27 cellular contexts compared by ENCODE assay signal in the genomic region with DNA sequence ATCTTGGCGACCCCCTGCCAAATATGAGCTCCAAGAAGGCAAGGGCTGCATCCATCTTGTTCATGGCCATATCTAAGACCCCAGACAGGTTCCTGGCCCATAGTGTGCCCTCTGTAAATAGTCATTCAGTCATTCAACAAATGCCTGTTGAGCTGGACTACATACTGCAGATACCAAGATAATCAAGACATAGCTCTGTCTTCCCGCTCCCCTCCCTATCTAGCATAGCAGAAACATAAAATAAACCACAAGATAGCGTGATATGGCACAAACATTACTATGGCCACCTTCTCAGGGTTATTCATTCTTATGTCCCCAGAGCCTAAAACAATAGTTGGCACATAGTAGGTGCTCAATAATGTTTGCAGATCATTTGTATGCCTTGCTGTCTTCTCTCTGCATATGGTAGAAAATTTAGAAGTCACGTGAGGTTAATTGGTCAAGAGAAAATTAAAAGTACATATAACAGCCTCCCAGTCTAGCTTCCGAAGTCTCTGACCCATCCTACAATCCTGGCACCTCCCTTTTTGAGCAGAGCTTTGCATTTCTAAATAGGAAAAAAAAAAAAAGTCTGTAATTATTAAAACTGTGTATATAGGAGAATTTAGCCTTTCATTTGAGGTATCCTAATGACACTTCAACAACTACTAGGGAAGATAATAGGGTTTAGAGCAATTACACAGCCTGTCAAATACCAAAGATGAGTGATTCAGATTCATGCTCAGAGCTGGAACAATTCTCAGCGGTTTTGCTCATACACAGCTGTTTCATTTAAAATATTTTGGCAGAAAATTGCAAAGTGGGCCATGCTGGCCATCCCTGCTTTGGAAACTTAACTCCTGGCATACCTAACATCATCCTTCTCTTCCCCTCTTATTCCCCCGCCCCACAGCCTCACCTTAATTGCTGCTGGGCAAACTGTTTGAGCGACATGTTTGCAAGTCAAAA.
"Had no signal": no experiment of that assay in that cellular context is flagged by ENCODE, and none has a peak within 500 bp of the region (broad histone marks: within the 10 kb centered on the region; RNA-seq: fewer than 3 reads in every experiment).

No MANE protein-coding gene starts in this region.

- DNase-seq: activated B cell treated with CpG ODN at 0.5 μM for 24 hours; activated CD4-positive, alpha-beta T cell treated with anti-CD3 and anti-CD28 coated beads, Interleukin-2, amount 50 U/mL, for 1 hour; activated CD8-positive, alpha-beta memory T cell treated with anti-CD3 and anti-CD28 coated beads, Interleukin-2, amount 10 ng/mL, durations not matched to agents 7 days and 5 days; activated CD8-positive, alpha-beta T cell treated with anti-CD3 and anti-CD28 coated beads, Interleukin-2, amount 10 ng/mL, durations not matched to agents 7 days and 5 days; activated effector memory CD4-positive, alpha-beta T cell treated with Interleukin-2 at 50 U/mL for 16 hours; activated naive CD4-positive, alpha-beta T cell treated with Interleukin-2 at 50 U/mL for 16 hours; adrenal gland; aorta; cerebellar nuclear complex; effector memory CD8-positive, alpha-beta T cell; foreskin melanocyte; islet precursor cell; left ventricle myocardium inferior; mesendoderm; spleen; stimulated activated naive CD4-positive, alpha-beta T cell; SW 1271; T-helper 9 cell; testis; uterus had no signal

- H3K4me1 ChIP-seq: testis, uterus had no signal

- H3K36me3 ChIP-seq: adrenal gland, cardiac muscle cell, left ventricle myocardium inferior, spleen, uterus had no signal

- FAIRE-seq: endothelial cell of umbilical vein had no signal

- H3K27me3 ChIP-seq: adrenal gland, cardiac muscle cell, spleen, testis, uterus had no signal

- H3K27ac ChIP-seq: adrenal gland, cardiac muscle cell, coronary artery, left ventricle myocardium inferior, testis, uterus had no signal

- ATAC-seq: activated CD8-positive, alpha-beta memory T cell treated with anti-CD3 and anti-CD28 coated beads, Interleukin-2, amount 10 ng/mL, durations not matched to agents 7 days and 5 days; activated CD8-positive, alpha-beta T cell treated with anti-CD3 and anti-CD28 coated beads, Interleukin-2, amount 10 ng/mL, durations not matched to agents 7 days and 5 days; effector memory CD8-positive, alpha-beta T cell; esophagus mucosa; natural killer cell treated with Interleukin-12 subunit alpha and Interleukin-12 subunit beta and Interleukin-15 and Interleukin-18, amount 100 ng/mL, for 72 hours; right cardiac atrium had no signal

- H3K4me3 ChIP-seq: adrenal gland, cardiac muscle cell, coronary artery, left ventricle myocardium inferior, lung, spleen, testis, uterus had no signal

- H3K9me3 ChIP-seq: adrenal gland, left ventricle myocardium inferior, spleen, testis, uterus had no signal
